Comparison of ENCODE assay signal across 9 cellular contexts in genomic region chr3:141384157-141384556, GRCh38. TPM values are rescaled to one million over a fixed set of nuclear protein-coding genes. Genes with fewer than 3 reads are reported as not detected.
DNase-seq lines count a peak whose midpoint lies in the region; ATAC-seq and TF ChIP-seq lines count a peak whose summit lies in the region.
"Had no signal": no experiment of that assay in that cellular context is flagged by ENCODE, and none has a peak within 500 bp of the region (broad histone marks: within the 10 kb centered on the region; RNA-seq: fewer than 3 reads in every experiment).

No MANE protein-coding gene starts in this region.

- ATAC-seq in right lobe of liver, result no peak
- ATAC-seq in gastrocnemius medialis, result no peak
- no peak for ATAC-seq in HG03175 (IDR thresholded peaks at IDR 0.05; ENCODE audit: unreplicated experiment)
- ATAC-seq: right cardiac atrium had no signal

- H3K27me3 ChIP-seq in DOHH2 (ENCODE audit: control insufficient read depth, low read length), result no peaks in the 10 kb centered on the region
- H3K27me3 ChIP-seq in colonic mucosa, result no peaks in the 10 kb centered on the region
- no peaks in the 10 kb centered on the region for H3K27me3 ChIP-seq in prostate gland (replicated peaks; ENCODE audit: insufficient read depth)
- H3K27me3 ChIP-seq in right lobe of liver, result no peaks in the 10 kb centered on the region
- no peaks in the 10 kb centered on the region for H3K27me3 ChIP-seq in gastrocnemius medialis

- peaks cover 7% of the 10 kb centered on the region; the same call in 1 of the 2 replicates for H3F3A ChIP-seq in DOHH2 (ENCODE audit: control insufficient read depth, insufficient read depth)

- H3K4me2 ChIP-seq in DOHH2 (ENCODE audit: low read length), result peak overlapping the region; percentile 86

- H3K9me3 ChIP-seq in DOHH2 (ENCODE audit: control insufficient read depth, insufficient read depth, low read length) (no peaks in the 10 kb centered on the region), colonic mucosa (no peaks in the 10 kb centered on the region), prostate gland (no peaks in the 10 kb centered on the region), right lobe of liver (no peaks in the 10 kb centered on the region), gastrocnemius medialis (no peaks in the 10 kb centered on the region)

- H3K79me2 ChIP-seq in DOHH2 (ENCODE audit: control insufficient read depth, low read length), result peaks cover 10% of the 10 kb centered on the region

- in situ Hi-C loops in gastrocnemius medialis (cut with MboI; ENCODE audit: low sequenced_read_pairs in 4 of 4), result no loop called here

- H3K4me1 ChIP-seq in DOHH2 (ENCODE audit: control insufficient read depth, low read length) (peaks cover 74% of the 10 kb centered on the region), colonic mucosa (no peaks in the 10 kb centered on the region), prostate gland (replicated peaks) (peaks cover 3% of the 10 kb centered on the region), right lobe of liver (peaks cover 0 to 9% (median 0%) of the 10 kb centered on the region in 4 donors), gastrocnemius medialis (peaks cover 0 to 6% of the 10 kb centered on the region in 2 donors)

- H3K27ac ChIP-seq in DOHH2 (ENCODE audit: low read depth, low read length) (peak overlapping the region; percentile 76; the same call in 1 of the 2 replicates), colonic mucosa (peak overlapping the region; percentile 19), prostate gland (peak overlapping the region; percentile 71), right lobe of liver (no peak overlapping the region), gastrocnemius medialis (no peak overlapping the region)

- no peaks in the 10 kb centered on the region for H3K9me2 ChIP-seq in DOHH2 (replicated peaks; ENCODE audit: control insufficient read depth, low read length)

- peak overlapping the region; percentile 74 for H3K4me3 ChIP-seq in DOHH2 (ENCODE audit: low read length)
- H3K4me3 ChIP-seq in colonic mucosa, result no peak overlapping the region
- H3K4me3 ChIP-seq in prostate gland, result no peak overlapping the region
- H3K4me3 ChIP-seq in right lobe of liver, result no peak overlapping the region
- H3K4me3 ChIP-seq in gastrocnemius medialis, result no peak overlapping the region

- TF ChIP-seq CTCF in DOHH2 (IDR thresholded peaks at IDR 0.05; ENCODE audit: low read depth, low read length, poor library complexity, severe bottlenecking) (no peak), colonic mucosa (IDR thresholded peaks at IDR 0.05) (no peak), prostate gland (IDR thresholded peaks at IDR 0.05) (no peak), right lobe of liver (IDR thresholded peaks at IDR 0.05) (no peak), gastrocnemius medialis (IDR thresholded peaks at IDR 0.05 in 4 of 5, conservative IDR thresholded peaks at IDR 0.05 in 1 of 5) (no peak)

- no peaks in the 10 kb centered on the region for H4K20me1 ChIP-seq in DOHH2 (ENCODE audit: control insufficient read depth, insufficient read depth, low read depth, low read length)

- H3K36me3 ChIP-seq in DOHH2 (ENCODE audit: control insufficient read depth, low read length) (no peaks in the 10 kb centered on the region), colonic mucosa (no peaks in the 10 kb centered on the region), prostate gland (no peaks in the 10 kb centered on the region), right lobe of liver (no peaks in the 10 kb centered on the region), gastrocnemius medialis (peaks cover 0 to 13% of the 10 kb centered on the region in 2 donors)

- WGBS in prostate gland, result 70% methylated on average over 4 of the region's 4 CpGs
- 71% methylated on average over 4 of the region's 4 CpGs for WGBS in right lobe of liver (ENCODE audit: insufficient coverage, low coverage, low lambda C conversion rate, missing lambda C conversion rate)

- DNase-seq in NCI-H526 treated with DMSO at 0.1 percent for 48 hours (lab: John Stamatoyannopoulos, UW), result peak; percentile 85
- DNase-seq in colonic mucosa, result no peak
- no peak for DNase-seq in prostate gland (ENCODE audit: low spot score)
- no peak for DNase-seq in right lobe of liver
- DNase-seq in NK-92 treated with Interleukin-12 subunit alpha and Interleukin-12 subunit beta, amount 100 ng/mL, for 24 hours (lab: John Stamatoyannopoulos, UW), result no peak
- DNase-seq in gastrocnemius medialis, result no peak
- DNase-seq: right cardiac atrium had no signal

- intact Hi-C loops in colonic mucosa (cut with DNase I), result no loop called here
- intact Hi-C loops in prostate gland (cut with DNase I), result no loop called here
- intact Hi-C loops in right lobe of liver (cut with DNase I), result no loop called here
- intact Hi-C loops in gastrocnemius medialis (cut with DNase I; ENCODE audit: low total_unique reads), result no loop called here

- no peak for TF ChIP-seq POLR2A in prostate gland (IDR thresholded peaks at IDR 0.05)
- TF ChIP-seq POLR2A in right lobe of liver (IDR thresholded peaks at IDR 0.05), result no peak
- TF ChIP-seq POLR2A in gastrocnemius medialis (IDR thresholded peaks at IDR 0.05), result no peak

- no peak overlapping the region for H3K9ac ChIP-seq in colonic mucosa (ENCODE audit: low read depth in 2 of 2, low read length in 2 of 2)

RNA-seq across cellular contexts. Expression of gene ZBTB38, which starts 15.9 kb away (rescaled TPM):
- total RNA-seq in colonic mucosa (100 to 1,000 TPM in 1 of 2 donors, 10 to 100 TPM in 1; 95.5 to 112 TPM), prostate gland (100 to 1,000 TPM; 151 to 169 TPM), right lobe of liver (10 to 100 TPM; 29.4 to 75.2 (median 36.6) TPM), gastrocnemius medialis (100 to 1,000 TPM; 160 to 415 (median 232) TPM)

Comparison
In these comparisons a context has a peak if more than half of its experiments do, and no peak if none do; other contexts are left out.
1. H3K27ac ChIP-seq: peak in DOHH2 (single experiment), colonic mucosa (single experiment) and prostate gland (2 of 2); none in right lobe of liver (0 of 3) and gastrocnemius medialis (0 of 4).